ENCODE assay signal across 8 cellular contexts in genomic region chr17:63425478-63425877, GRCh38. TPM values are rescaled to one million over a fixed set of nuclear protein-coding genes. Genes with fewer than 3 reads are reported as not detected.
A peak's percentile ranks its signal among the peaks of the same experiment; 100 is the strongest.
DNase-seq lines count a peak whose midpoint lies in the region; ATAC-seq and TF ChIP-seq lines count a peak whose summit lies in the region.

No MANE protein-coding gene starts in this region.

- H3K36me3 Mint-ChIP-seq in activated naive CD8-positive, alpha-beta T cell treated with anti-CD3 and anti-CD28 coated beads, Interleukin-2, amount 50 U/mL, for 24 hours (ENCODE audit: low read depth), result no peaks in the 10 kb centered on the region

- no peaks in the 10 kb centered on the region for H3K9me3 ChIP-seq in heart right ventricle

- peak; percentile 78 for DNase-seq in AG10803 (ENCODE audit: low read depth)
- DNase-seq in NCI-H128 (lab: John Stamatoyannopoulos, UW; ENCODE audit: unreplicated experiment), result peak; percentile 37
- DNase-seq in SW480 (ENCODE audit: low spot score), result peak; percentile 69
- DNase-seq in activated naive CD8-positive, alpha-beta T cell treated with anti-CD3 and anti-CD28 coated beads, Interleukin-2, amount 50 U/mL, for 24 hours, result peak; percentile 73
- peak; percentile 63 to 84 for DNase-seq in heart right ventricle
- peak; percentile 63 for DNase-seq in renal cortical epithelial cell (ENCODE audit: low read depth)

- no peaks in the 10 kb centered on the region for H3K27me3 ChIP-seq in heart right ventricle

- H3K36me3 ChIP-seq in heart right ventricle, result peaks cover 0 to 23% (median 0%) of the 10 kb centered on the region in 9 donors

- intact Hi-C loops in heart right ventricle (cut with DNase I), result loop anchor here in 7 of 10 donors (1.0 to 10.0 kb wide), 8 partner anchors 52 to 269 kb away; partner anchors contain the start of genes ACE (in 1 of the 7) and DCAF7 (in 1 of the 7)

- no peak overlapping the region for H3K27ac Mint-ChIP-seq in activated naive CD8-positive, alpha-beta T cell treated with anti-CD3 and anti-CD28 coated beads, Interleukin-2, amount 50 U/mL, for 24 hours

- WGBS in heart right ventricle, 2 donors, result 1 to 3% methylated on average over 7 of the region's 7 CpGs

- H3K9me3 Mint-ChIP-seq in activated naive CD8-positive, alpha-beta T cell treated with anti-CD3 and anti-CD28 coated beads, Interleukin-2, amount 50 U/mL, for 24 hours, result no peaks in the 10 kb centered on the region

- no peaks in the 10 kb centered on the region for H3K27me3 Mint-ChIP-seq in activated naive CD8-positive, alpha-beta T cell treated with anti-CD3 and anti-CD28 coated beads, Interleukin-2, amount 50 U/mL, for 24 hours

- H3K4me3 ChIP-seq in AG10803 (ENCODE audit: low read length), result no peak overlapping the region
- H3K4me3 ChIP-seq in heart right ventricle, result no peak overlapping the region

- H3K4me1 ChIP-seq in heart right ventricle, result peaks cover 0 to 49% (median 25%) of the 10 kb centered on the region in 9 donors

- peaks cover 22% of the 10 kb centered on the region for H3K4me1 Mint-ChIP-seq in activated naive CD8-positive, alpha-beta T cell treated with anti-CD3 and anti-CD28 coated beads, Interleukin-2, amount 50 U/mL, for 24 hours

- no peak overlapping the region for H3K4me3 Mint-ChIP-seq in activated naive CD8-positive, alpha-beta T cell treated with anti-CD3 and anti-CD28 coated beads, Interleukin-2, amount 50 U/mL, for 24 hours

- TF ChIP-seq CTCF in AG10803 (conservative IDR thresholded peaks at IDR 0.05; ENCODE audit: low read length), result peak; percentile 99
- peak; percentile 89 to 98 (median 98) for TF ChIP-seq CTCF in heart right ventricle (IDR thresholded peaks at IDR 0.05)

- no peak overlapping the region for H3K27ac ChIP-seq in heart right ventricle

- ATAC-seq in GM19395 (IDR thresholded peaks at IDR 0.05; ENCODE audit: unreplicated experiment) (peak; percentile 56), heart right ventricle (peak; percentile 75 to 88 (median 86)), HG03196 (IDR thresholded peaks at IDR 0.05; ENCODE audit: unreplicated experiment) (no peak)
- peak; percentile 75 for ATAC-seq in activated naive CD8-positive, alpha-beta T cell treated with anti-CD3 and anti-CD28 coated beads, Interleukin-2, amount 50 U/mL, for 24 hours

RNA-seq across cellular contexts. Expression of gene CYB561, which starts 20.6 kb away (rescaled TPM):
- total RNA-seq in heart right ventricle (10 to 100 TPM in 4 of 10 donors, 1 to 10 TPM in 6; 5.5 to 22.8 (median 8.5) TPM), renal cortical epithelial cell (24.1 and 29.0 TPM in 2 replicates)
- polyA plus RNA-seq in heart right ventricle, result 10 to 100 TPM in 1 of 2 donors, 1 to 10 TPM in 1; 7.8 to 12.2 TPM

RNA-seq across cellular contexts. Expression of gene ACE, which starts 51.4 kb away (rescaled TPM):
- total RNA-seq in heart right ventricle, result 10 to 100 TPM in 9 of 10 donors, 1 to 10 TPM in 1; 2.0 to 25.8 (median 13.2) TPM
- polyA plus RNA-seq in heart right ventricle, result 10 to 100 TPM in 1 of 2 donors, 1 to 10 TPM in 1; 3.0 to 10.1 TPM
- 0.52 and 0.55 TPM in 2 replicates for total RNA-seq in renal cortical epithelial cell
